8 cellular contexts compared by ENCODE assay signal in genomic region chr1:9823943-9824701, GRCh38. TPM values are rescaled to one million over a fixed set of nuclear protein-coding genes. Genes with fewer than 3 reads are reported as not detected.
DNase-seq lines count a peak whose midpoint lies in the region; ATAC-seq and TF ChIP-seq lines count a peak whose summit lies in the region.

CLSTN1 (minus strand) TSS chr1:9823965; CDS start chr1:9823733, 232 bp downstream.

- H3K9me3 ChIP-seq in neural cell (ENCODE audit: low read length), result no peaks in the 10 kb centered on the region

- no peak for TF ChIP-seq CTCF in C4-2B (conservative IDR thresholded peaks at IDR 0.05)
- no peak for TF ChIP-seq CTCF in fibroblast of villous mesenchyme (IDR thresholded peaks at IDR 0.05; ENCODE audit: insufficient read depth, low read depth, low read length)
- TF ChIP-seq CTCF in neural cell (IDR thresholded peaks at IDR 0.05; ENCODE audit: poor library complexity, severe bottlenecking), result no peak

- peak within 1 kb of the TSS; percentile 86 for H3K9ac ChIP-seq in neural cell (ENCODE audit: low read length)

- H3K36me3 ChIP-seq in neural cell (ENCODE audit: insufficient read depth, low read length), result no peaks in the 10 kb centered on the region

- peak; percentile 45 for ATAC-seq in GM21360 (IDR thresholded peaks at IDR 0.05; ENCODE audit: unreplicated experiment)

- no peak for TF ChIP-seq RAD21 in neural cell (conservative IDR thresholded peaks at IDR 0.05)

- H3K36me3 Mint-ChIP-seq in stimulated activated naive CD8-positive, alpha-beta T cell treated with anti-CD3 and anti-CD28 coated beads, Interleukin-15, Interleukin-2, amounts not matched to agents 100 ng/mL and 50 ng/mL, for 24 hours (ENCODE audit: low read depth), result peaks cover 3% of the 10 kb centered on the region

- peak within 1 kb of the TSS; percentile 93 for H3K4me3 Mint-ChIP-seq in stimulated activated naive CD8-positive, alpha-beta T cell treated with anti-CD3 and anti-CD28 coated beads, Interleukin-15, Interleukin-2, amounts not matched to agents 100 ng/mL and 50 ng/mL, for 24 hours

- H3K79me2 ChIP-seq in neural cell (replicated peaks; ENCODE audit: insufficient read depth, low read length), result peaks cover 30% of the 10 kb centered on the region

- TF ChIP-seq EP300 in neural cell (conservative IDR thresholded peaks at IDR 0.05; ENCODE audit: poor library complexity, severe bottlenecking), result no peak

- H3K27ac Mint-ChIP-seq in stimulated activated naive CD8-positive, alpha-beta T cell treated with anti-CD3 and anti-CD28 coated beads, Interleukin-15, Interleukin-2, amounts not matched to agents 100 ng/mL and 50 ng/mL, for 24 hours, result peak within 1 kb of the TSS; percentile 80

- H3K4me1 Mint-ChIP-seq in stimulated activated naive CD8-positive, alpha-beta T cell treated with anti-CD3 and anti-CD28 coated beads, Interleukin-15, Interleukin-2, amounts not matched to agents 100 ng/mL and 50 ng/mL, for 24 hours (ENCODE audit: low read depth), result peaks cover 43% of the 10 kb centered on the region

- H3K27me3 Mint-ChIP-seq in stimulated activated naive CD8-positive, alpha-beta T cell treated with anti-CD3 and anti-CD28 coated beads, Interleukin-15, Interleukin-2, amounts not matched to agents 100 ng/mL and 50 ng/mL, for 24 hours, result peaks cover 9% of the 10 kb centered on the region

- H3K9me3 Mint-ChIP-seq in stimulated activated naive CD8-positive, alpha-beta T cell treated with anti-CD3 and anti-CD28 coated beads, Interleukin-15, Interleukin-2, amounts not matched to agents 100 ng/mL and 50 ng/mL, for 24 hours, result no peaks in the 10 kb centered on the region

- DNase-seq in KBM-7, result peak; percentile 52
- peak; percentile 46 for DNase-seq in SHP77 treated with DMSO at 0.1 percent for 48 hours (lab: John Stamatoyannopoulos, UW)
- peak; percentile 80 for DNase-seq in activated gamma-delta T cell (lab: John Stamatoyannopoulos, UW)
- peak; percentile 87 for DNase-seq in fibroblast of villous mesenchyme (ENCODE audit: low read depth)

- no peaks in the 10 kb centered on the region for H3K9me2 ChIP-seq in neural cell (ENCODE audit: insufficient read depth, low read length)

- peak within 1 kb of the TSS; percentile 85 for H3K4me2 ChIP-seq in neural cell (ENCODE audit: low read length)

- H3K27ac ChIP-seq in C4-2B, result peak within 1 kb of the TSS; percentile 95
- H3K27ac ChIP-seq in neural cell (ENCODE audit: low read length), result peak within 1 kb of the TSS; percentile 57

- no peaks in the 10 kb centered on the region for H3F3A ChIP-seq in neural cell (ENCODE audit: insufficient read depth, low read length, poor library complexity, severe bottlenecking)

- H3K4me3 ChIP-seq in fibroblast of villous mesenchyme (ENCODE audit: low read depth, low read length) (peak within 1 kb of the TSS; percentile 84), neural cell (ENCODE audit: low read length) (peak within 1 kb of the TSS; percentile 94)

- no peaks in the 10 kb centered on the region for H3K27me3 ChIP-seq in neural cell (ENCODE audit: insufficient read depth, low read depth, low read length)

- in situ Hi-C loops in KBM-7 (cut with MboI; ENCODE audit: low pct_unique_long_range_greater_than_20kb, low sequenced_read_pairs), result no loop called here

- H4K20me1 ChIP-seq in neural cell (ENCODE audit: insufficient read depth), result no peaks in the 10 kb centered on the region

- peak within 1 kb of the TSS; percentile 66 for H2AFZ ChIP-seq in neural cell (ENCODE audit: low read depth, low read length)

TF ChIP-seq in neural cell, 6 proteins besides CTCF, POLR2A, EP300 and RAD21:
- no peak for TF ChIP-seq EZH2 (IDR thresholded peaks at IDR 0.05; ENCODE audit: borderline replicate concordance, insufficient read depth, low read length, poor library complexity, severe bottlenecking)
- TF ChIP-seq, protein P1, sequence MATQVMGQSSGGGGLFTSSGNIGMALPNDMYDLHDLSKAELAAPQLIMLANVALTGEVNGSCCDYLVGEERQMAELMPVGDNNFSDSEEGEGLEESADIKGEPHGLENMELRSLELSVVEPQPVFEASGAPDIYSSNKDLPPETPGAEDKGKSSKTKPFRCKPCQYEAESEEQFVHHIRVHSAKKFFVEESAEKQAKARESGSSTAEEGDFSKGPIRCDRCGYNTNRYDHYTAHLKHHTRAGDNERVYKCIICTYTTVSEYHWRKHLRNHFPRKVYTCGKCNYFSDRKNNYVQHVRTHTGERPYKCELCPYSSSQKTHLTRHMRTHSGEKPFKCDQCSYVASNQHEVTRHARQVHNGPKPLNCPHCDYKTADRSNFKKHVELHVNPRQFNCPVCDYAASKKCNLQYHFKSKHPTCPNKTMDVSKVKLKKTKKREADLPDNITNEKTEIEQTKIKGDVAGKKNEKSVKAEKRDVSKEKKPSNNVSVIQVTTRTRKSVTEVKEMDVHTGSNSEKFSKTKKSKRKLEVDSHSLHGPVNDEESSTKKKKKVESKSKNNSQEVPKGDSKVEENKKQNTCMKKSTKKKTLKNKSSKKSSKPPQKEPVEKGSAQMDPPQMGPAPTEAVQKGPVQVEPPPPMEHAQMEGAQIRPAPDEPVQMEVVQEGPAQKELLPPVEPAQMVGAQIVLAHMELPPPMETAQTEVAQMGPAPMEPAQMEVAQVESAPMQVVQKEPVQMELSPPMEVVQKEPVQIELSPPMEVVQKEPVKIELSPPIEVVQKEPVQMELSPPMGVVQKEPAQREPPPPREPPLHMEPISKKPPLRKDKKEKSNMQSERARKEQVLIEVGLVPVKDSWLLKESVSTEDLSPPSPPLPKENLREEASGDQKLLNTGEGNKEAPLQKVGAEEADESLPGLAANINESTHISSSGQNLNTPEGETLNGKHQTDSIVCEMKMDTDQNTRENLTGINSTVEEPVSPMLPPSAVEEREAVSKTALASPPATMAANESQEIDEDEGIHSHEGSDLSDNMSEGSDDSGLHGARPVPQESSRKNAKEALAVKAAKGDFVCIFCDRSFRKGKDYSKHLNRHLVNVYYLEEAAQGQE (IDR thresholded peaks at IDR 0.05; ENCODE audit: borderline replicate concordance), result no peak
- no peak for TF ChIP-seq TAF1 (IDR thresholded peaks at IDR 0.05; ENCODE audit: low read depth)
- TF ChIP-seq SMC3 (conservative IDR thresholded peaks at IDR 0.05; ENCODE audit: poor library complexity), result no peak
- no peak for TF ChIP-seq MXI1 (conservative IDR thresholded peaks at IDR 0.05; ENCODE audit: poor library complexity, severe bottlenecking)
- TF ChIP-seq POLR2AphosphoS5 (IDR thresholded peaks at IDR 0.05), result no peak

RNA-seq across cellular contexts. Expression of gene CLSTN1, which starts in this region (rescaled TPM):
- total RNA-seq in fibroblast of villous mesenchyme, result 90.2 and 126 TPM in 2 replicates
- 77.2 and 81.0 TPM in 2 replicates for polyA plus RNA-seq in neural cell
- polyA minus RNA-seq in neural cell, result 134 TPM in 2 replicates

Comparison
In these comparisons a context has a peak if more than half of its experiments do, and no peak if none do; other contexts are left out.
1. Peak in every context shown above with its lines: DNase-seq, ATAC-seq, H3K4me3 ChIP-seq and H3K27ac ChIP-seq.